ENCODE assay signal across 7 cellular contexts in genomic region chr17:30446640-30447039, GRCh38. TPM values are rescaled to one million over a fixed set of nuclear protein-coding genes. Genes with fewer than 3 reads are reported as not detected.
A peak's percentile ranks its signal among the peaks of the same experiment; 100 is the strongest.
DNase-seq lines count a peak whose midpoint lies in the region; ATAC-seq and TF ChIP-seq lines count a peak whose summit lies in the region.
"Not testable (repeated sequence)": the region's sequence is repeated elsewhere in the genome, so short reads cannot be mapped to it uniquely, and the experiment has no call there.

No MANE protein-coding gene starts in this region.

- peaks cover 55 to 57% of the 10 kb centered on the region in 2 experiments for H3K36me3 ChIP-seq in HEK293 (ENCODE audit: control insufficient read depth in 2 of 2, insufficient read depth in 1 of 2, low read length in 2 of 2)

- not testable (repeated sequence) for H3K9me3 ChIP-seq in HEK293 (ENCODE audit: control insufficient read depth, insufficient read depth, low read depth, low read length); T-helper 17 cell (ENCODE audit: control insufficient read depth, low read length, poor library complexity, severe bottlenecking)

- CTCF ChIA-PET in HEK293 (lab: Yijun Ruan, JAX), result not testable (repeated sequence)

- H3K9me3 Mint-ChIP-seq in central memory CD8-positive, alpha-beta T cell; endothelial cell (ENCODE audit: unreplicated experiment); neural crest cell; stimulated activated effector memory CD8-positive, alpha-beta T cell treated with anti-CD3 and anti-CD28 coated beads, Interleukin-12 subunit alpha, Interleukin-12 subunit beta, amount 100 ng/mL, for 72 hours: not testable (repeated sequence)

- not testable (repeated sequence) for H3K4me1 ChIP-seq in HEK293 (ENCODE audit: control insufficient read depth, insufficient read depth, low read length)

- H3K27me3 Mint-ChIP-seq in T-helper 17 cell; central memory CD8-positive, alpha-beta T cell; endothelial cell (ENCODE audit: unreplicated experiment); neural crest cell (ENCODE audit: low read depth): not testable (repeated sequence)

- DNase-seq in T-helper 17 cell; central memory CD8-positive, alpha-beta T cell (ENCODE audit: low spot score in 2 of 2); endothelial cell (ENCODE audit: low spot score); neural crest cell (ENCODE audit: low read depth, low spot score); stimulated activated effector memory CD8-positive, alpha-beta T cell treated with anti-CD3 and anti-CD28 coated beads, Interleukin-12 subunit alpha, Interleukin-12 subunit beta, amount 100 ng/mL, for 72 hours (ENCODE audit: low spot score in 2 of 2): not testable (repeated sequence)

- not testable (repeated sequence) for H3K27ac ChIP-seq in HEK293 (ENCODE audit: extremely low read depth, low read depth, low read length)
- H3K27ac ChIP-seq in VCaP, result peak overlapping the region; percentile 64

- H3K36me3 Mint-ChIP-seq in T-helper 17 cell (ENCODE audit: low read depth), result not testable (repeated sequence)
- H3K36me3 Mint-ChIP-seq in central memory CD8-positive, alpha-beta T cell (ENCODE audit: insufficient read depth), result peaks cover 38% of the 10 kb centered on the region
- peaks cover 15% of the 10 kb centered on the region for H3K36me3 Mint-ChIP-seq in endothelial cell (ENCODE audit: low read depth, unreplicated experiment)
- H3K36me3 Mint-ChIP-seq in neural crest cell (ENCODE audit: low read depth), result peaks cover 27% of the 10 kb centered on the region
- H3K36me3 Mint-ChIP-seq in stimulated activated effector memory CD8-positive, alpha-beta T cell treated with anti-CD3 and anti-CD28 coated beads, Interleukin-12 subunit alpha, Interleukin-12 subunit beta, amount 100 ng/mL, for 72 hours, result peaks cover 81% of the 10 kb centered on the region

- H3K4me1 Mint-ChIP-seq in T-helper 17 cell; central memory CD8-positive, alpha-beta T cell; endothelial cell (ENCODE audit: unreplicated experiment); neural crest cell; stimulated activated effector memory CD8-positive, alpha-beta T cell treated with anti-CD3 and anti-CD28 coated beads, Interleukin-12 subunit alpha, Interleukin-12 subunit beta, amount 100 ng/mL, for 72 hours: not testable (repeated sequence)

- POLR2A ChIA-PET in HEK293 (lab: Yijun Ruan, JAX), result not testable (repeated sequence)

- peak overlapping the region; percentile 39 for H3K27ac Mint-ChIP-seq in T-helper 17 cell
- H3K27ac Mint-ChIP-seq in central memory CD8-positive, alpha-beta T cell (ENCODE audit: low read depth), result peak overlapping the region; percentile 56
- H3K27ac Mint-ChIP-seq in endothelial cell (ENCODE audit: unreplicated experiment), result not testable (repeated sequence)
- peak overlapping the region; percentile 24 for H3K27ac Mint-ChIP-seq in neural crest cell (ENCODE audit: unreplicated experiment)
- peak overlapping the region; percentile 76 for H3K27ac Mint-ChIP-seq in stimulated activated effector memory CD8-positive, alpha-beta T cell treated with anti-CD3 and anti-CD28 coated beads, Interleukin-12 subunit alpha, Interleukin-12 subunit beta, amount 100 ng/mL, for 72 hours

- H3K4me3 ChIP-seq in HEK293 (ENCODE audit: low read depth, low read length), result not testable (repeated sequence)

- H3K4me3 Mint-ChIP-seq in T-helper 17 cell; central memory CD8-positive, alpha-beta T cell; neural crest cell; stimulated activated effector memory CD8-positive, alpha-beta T cell treated with anti-CD3 and anti-CD28 coated beads, Interleukin-12 subunit alpha, Interleukin-12 subunit beta, amount 100 ng/mL, for 72 hours: not testable (repeated sequence)
- peak overlapping the region; percentile 51 for H3K4me3 Mint-ChIP-seq in endothelial cell (ENCODE audit: unreplicated experiment)

- not testable (repeated sequence) for TF ChIP-seq CTCF in HEK293 (tag by site-specific recombination; IDR thresholded peaks at IDR 0.05); VCaP (conservative IDR thresholded peaks at IDR 0.05); endothelial cell (IDR thresholded peaks at IDR 0.05; ENCODE audit: unreplicated experiment); neural crest cell (conservative IDR thresholded peaks at IDR 0.05)

- ATAC-seq in T-helper 17 cell; central memory CD8-positive, alpha-beta T cell (replicated peaks; ENCODE audit: extremely low read depth, poor library complexity, severe bottlenecking); stimulated activated effector memory CD8-positive, alpha-beta T cell treated with anti-CD3 and anti-CD28 coated beads, Interleukin-12 subunit alpha, Interleukin-12 subunit beta, amount 100 ng/mL, for 72 hours: not testable (repeated sequence)

TF ChIP-seq in HEK293, 187 proteins besides CTCF, POLR2A, EP300 and RAD21:
- TF ChIP-seq ZNF184 (tag by site-specific recombination; IDR thresholded peaks at IDR 0.05) (peak; percentile 93), SCRT2 (tag by site-specific recombination; IDR thresholded peaks at IDR 0.05) (peak; percentile 72), SCRT1 (tag by site-specific recombination; IDR thresholded peaks at IDR 0.05; ENCODE audit: borderline replicate concordance) (0 out of 2 replicates have a peak, but pooled peaks have one; percentile 19)

RNA-seq across cellular contexts. Expression of gene GOSR1, which starts 30.6 kb away (rescaled TPM):
- 10 to 100 TPM; 42.8 to 51.1 TPM for total RNA-seq in T-helper 17 cell
- 47.5 TPM for total RNA-seq in endothelial cell (ENCODE audit: unreplicated experiment)
- 53.8 and 56.7 TPM in 2 replicates for total RNA-seq in neural crest cell
